ENCODE assay signal across 10 cellular contexts in the genomic region with DNA sequence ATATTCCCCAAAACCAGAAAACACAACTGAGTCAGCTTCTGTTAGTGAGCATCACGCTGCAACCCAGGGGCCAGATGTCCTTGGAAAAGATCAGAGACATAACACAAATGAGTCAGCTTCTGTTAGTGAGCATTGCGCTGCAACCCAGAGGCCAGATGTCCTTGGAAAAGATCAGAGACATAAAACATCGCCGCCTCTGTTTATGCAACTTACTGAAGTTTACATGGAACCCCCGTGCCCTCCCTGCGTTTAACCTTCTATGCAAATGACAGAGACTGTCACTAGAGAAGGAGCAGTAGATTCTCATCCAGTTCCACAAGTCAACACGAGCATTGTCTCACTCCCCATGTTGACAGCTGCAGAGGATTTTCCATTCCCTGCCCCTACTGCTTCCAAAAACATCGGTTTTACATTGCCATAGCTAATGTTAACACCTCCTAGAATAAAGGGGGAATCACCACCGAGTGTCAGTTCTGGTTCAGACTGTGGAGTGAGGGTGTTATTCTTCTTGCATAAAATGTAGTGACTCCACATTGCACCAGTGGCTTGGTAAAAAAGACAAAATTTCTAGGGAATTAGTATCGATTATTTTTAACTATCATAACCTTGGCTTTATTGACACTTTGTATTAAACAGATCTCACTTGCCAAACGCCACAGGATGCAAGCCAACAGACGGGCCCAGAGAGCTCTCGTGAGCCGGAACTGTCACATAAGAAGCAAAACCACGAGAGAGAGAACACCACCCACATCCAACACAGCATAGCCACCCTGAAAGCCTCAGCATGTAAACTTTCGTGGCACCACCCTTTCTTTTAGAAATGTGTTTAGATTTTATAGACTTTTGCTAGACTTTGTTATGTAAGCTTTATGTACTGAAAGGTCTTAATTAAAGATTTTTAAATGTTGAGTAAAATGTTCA.
DNase-seq lines count a peak whose midpoint lies in the region; ATAC-seq, FAIRE-seq and TF ChIP-seq lines count a peak whose summit lies in the region.
"Had no signal": no experiment of that assay in that cellular context is flagged by ENCODE, and none has a peak within 500 bp of the region (broad histone marks: within the 10 kb centered on the region; RNA-seq: fewer than 3 reads in every experiment).

No MANE protein-coding gene starts in this region.

- FAIRE-seq in D721Med (lab: Jason Lieb, UNC), result no peak
- FAIRE-seq: endothelial cell of umbilical vein had no signal

- no peak overlapping the region for H3K27ac Mint-ChIP-seq in WTC11
- peak overlapping the region; percentile 57 for H3K27ac Mint-ChIP-seq in activated naive CD8-positive, alpha-beta T cell treated with anti-CD3 and anti-CD28 coated beads, Interleukin-2, amount 10 ng/mL, durations not matched to agents 7 days and 5 days

- peaks cover 3% of the 10 kb centered on the region for H3K27me3 Mint-ChIP-seq in WTC11 (ENCODE audit: low read depth)
- peaks cover 39% of the 10 kb centered on the region for H3K27me3 Mint-ChIP-seq in activated naive CD8-positive, alpha-beta T cell treated with anti-CD3 and anti-CD28 coated beads, Interleukin-2, amount 10 ng/mL, durations not matched to agents 7 days and 5 days

- DNase-seq in WTC11 (ENCODE audit: low spot score), result no peak
- peak; percentile 49 for DNase-seq in activated naive CD8-positive, alpha-beta T cell treated with anti-CD3 and anti-CD28 coated beads, Interleukin-2, amount 10 ng/mL, durations not matched to agents 7 days and 5 days
- DNase-seq in stimulated activated CD4-positive, alpha-beta T cell treated with anti-CD3 and anti-CD28 coated beads, Interleukin-1b, Interleukin-23, amount 100 ng/mL, for 4 hours (ENCODE audit: low read depth in 2 of 2), result peak; percentile 6 to 16
- DNase-seq in COR-L47 (lab: John Stamatoyannopoulos, UW), result no peak
- no peak for DNase-seq in iPS-NIHi7 (ENCODE audit: extremely low spot score)
- DNase-seq in D721Med (ENCODE audit: insufficient read length, low spot score), result no peak
- DNase-seq in GOT3 (lab: John Stamatoyannopoulos, UW), result no peak
- DNase-seq: naive B cell had no signal

- no peaks in the 10 kb centered on the region for H3K4me1 Mint-ChIP-seq in WTC11
- H3K4me1 Mint-ChIP-seq in activated naive CD8-positive, alpha-beta T cell treated with anti-CD3 and anti-CD28 coated beads, Interleukin-2, amount 10 ng/mL, durations not matched to agents 7 days and 5 days, result peaks cover 9% of the 10 kb centered on the region
- H3K4me1 Mint-ChIP-seq: naive B cell had no signal

- peaks cover 25% of the 10 kb centered on the region for H3K9me3 Mint-ChIP-seq in WTC11
- H3K9me3 Mint-ChIP-seq in activated naive CD8-positive, alpha-beta T cell treated with anti-CD3 and anti-CD28 coated beads, Interleukin-2, amount 10 ng/mL, durations not matched to agents 7 days and 5 days, result peaks cover 2% of the 10 kb centered on the region

- ATAC-seq in GM18502 (IDR thresholded peaks at IDR 0.05; ENCODE audit: poor library complexity, unreplicated experiment) (peak; percentile 53), WTC11 (no peak)
- peak; percentile 99 for ATAC-seq in activated naive CD8-positive, alpha-beta T cell treated with anti-CD3 and anti-CD28 coated beads, Interleukin-2, amount 10 ng/mL, durations not matched to agents 7 days and 5 days (ENCODE audit: low read depth)

- CTCF ChIA-PET in WTC11 (lab: Charles Lee), result no interaction called here

- POLR2A ChIA-PET in WTC11 (lab: Charles Lee), result no interaction called here
- POLR2A ChIA-PET in activated naive CD8-positive, alpha-beta T cell treated with anti-CD3 and anti-CD28 coated beads, Interleukin-2, amount 10 ng/mL, durations not matched to agents 7 days and 5 days (lab: Charles Lee), result no interaction called here

- H3K4me3 Mint-ChIP-seq in WTC11, result no peak overlapping the region
- H3K4me3 Mint-ChIP-seq in activated naive CD8-positive, alpha-beta T cell treated with anti-CD3 and anti-CD28 coated beads, Interleukin-2, amount 10 ng/mL, durations not matched to agents 7 days and 5 days, result peak overlapping the region; percentile 57
- H3K4me3 Mint-ChIP-seq: naive B cell had no signal

- TF ChIP-seq CTCF in WTC11 (IDR thresholded peaks at IDR 0.05), result no peak
- TF ChIP-seq CTCF in D721Med (IDR thresholded peaks at IDR 0.05; ENCODE audit: insufficient read depth, missing control alignments), result no peak

- H3K36me3 Mint-ChIP-seq in WTC11, result peaks cover 13% of the 10 kb centered on the region
- H3K36me3 Mint-ChIP-seq in activated naive CD8-positive, alpha-beta T cell treated with anti-CD3 and anti-CD28 coated beads, Interleukin-2, amount 10 ng/mL, durations not matched to agents 7 days and 5 days, result no peaks in the 10 kb centered on the region
- H3K36me3 Mint-ChIP-seq: naive B cell had no signal

TF ChIP-seq in WTC11, 78 proteins besides CTCF, POLR2A, EP300 and RAD21:
- TF ChIP-seq ATF3 (CRISPR knock-in tag; conservative IDR thresholded peaks at IDR 0.05) (no peak), GABPB1 (CRISPR knock-in tag; IDR thresholded peaks at IDR 0.05) (peak; percentile 89)

Comparison
In these comparisons a context has a peak if more than half of its experiments do, and no peak if none do; other contexts are left out.
1. DNase-seq: peak in activated naive CD8-positive, alpha-beta T cell treated with anti-CD3 and anti-CD28 coated beads, Interleukin-2, amount 10 ng/mL, durations not matched to agents 7 days and 5 days (single experiment) and stimulated activated CD4-positive, alpha-beta T cell treated with anti-CD3 and anti-CD28 coated beads, Interleukin-1b, Interleukin-23, amount 100 ng/mL, for 4 hours (2 of 2); none in WTC11 (single experiment), COR-L47 (single experiment), iPS-NIHi7 (single experiment), D721Med (single experiment) and GOT3 (single experiment).